ENCODE assay signal across 17 cellular contexts in genomic region chr11:120109531-120109930, GRCh38. TPM values are rescaled to one million over a fixed set of nuclear protein-coding genes. Genes with fewer than 3 reads are reported as not detected.
DNase-seq lines count a peak whose midpoint lies in the region; ATAC-seq and TF ChIP-seq lines count a peak whose summit lies in the region.
"Had no signal": no experiment of that assay in that cellular context is flagged by ENCODE, and none has a peak within 500 bp of the region (broad histone marks: within the 10 kb centered on the region; RNA-seq: fewer than 3 reads in every experiment).

No MANE protein-coding gene starts in this region.

- H3K27me3 Mint-ChIP-seq in activated T-cell treated with anti-CD3 and anti-CD28 coated beads, Interleukin-2, amount 50 U/mL, for 4 hours (ENCODE audit: low read depth): peaks cover 13% of the 10 kb centered on the region

- H3K18ac ChIP-seq in trophoblast cell (ENCODE audit: low read length): no peak overlapping the region

- no peak overlapping the region for H2BK5ac ChIP-seq in trophoblast cell (ENCODE audit: low read depth, low read length, poor library complexity)

- no peaks in the 10 kb centered on the region for H3K36me3 Mint-ChIP-seq in activated T-cell treated with anti-CD3 and anti-CD28 coated beads, Interleukin-2, amount 50 U/mL, for 4 hours (ENCODE audit: insufficient read depth)
- H3K36me3 Mint-ChIP-seq: CD14-positive monocyte; CD8-positive, alpha-beta T cell had no signal

- H3K27ac ChIP-seq in WERI-Rb-1: no peak overlapping the region
- H3K27ac ChIP-seq in neural cell (ENCODE audit: low read length): peak overlapping the region; percentile 5
- no peak overlapping the region for H3K27ac ChIP-seq in heart left ventricle
- H3K27ac ChIP-seq in trophoblast cell (ENCODE audit: low read depth, low read length): no peak overlapping the region
- H3K27ac ChIP-seq: 22Rv1, HL-60 had no signal

- no peak for ATAC-seq in heart left ventricle
- no peak for ATAC-seq in GM18517 (IDR thresholded peaks at IDR 0.05; ENCODE audit: unreplicated experiment)
- ATAC-seq in activated T-cell treated with anti-CD3 and anti-CD28 coated beads, Interleukin-2, amount 50 U/mL, for 4 hours: no peak
- ATAC-seq: CD8-positive, alpha-beta T cell had no signal

- H4K91ac ChIP-seq in trophoblast cell (ENCODE audit: low read depth, low read length): no peak overlapping the region

- H3K4ac ChIP-seq in trophoblast cell (ENCODE audit: low read depth, low read length): no peak overlapping the region

- DNase-seq in DMS53 (lab: John Stamatoyannopoulos, UW) (peak; percentile 17), DMS53 treated with DMSO at 0.1 percent for 48 hours (lab: John Stamatoyannopoulos, UW; ENCODE audit: unreplicated experiment) (no peak), WERI-Rb-1 (peak; percentile 70), heart left ventricle (no peak), trophoblast cell (no peak)
- DNase-seq in activated T-cell treated with anti-CD3 and anti-CD28 coated beads, Interleukin-2, amount 50 U/mL, for 4 hours: no peak
- DNase-seq: CD8-positive, alpha-beta T cell; COR-L47; DMS79; HCEC 1CT; HFFc6 had no signal

- H2BK12ac ChIP-seq in trophoblast cell (ENCODE audit: low read length): no peak overlapping the region

- H3K27me3 ChIP-seq in WERI-Rb-1 (ENCODE audit: insufficient read depth, low read depth, severe bottlenecking) (no peaks in the 10 kb centered on the region), neural cell (ENCODE audit: insufficient read depth, low read depth, low read length) (no peaks in the 10 kb centered on the region), heart left ventricle (peaks cover 0 to 14% (median 0%) of the 10 kb centered on the region in 9 donors), trophoblast cell (ENCODE audit: insufficient read depth, low read length) (no peaks in the 10 kb centered on the region)

- no peak overlapping the region for H2AK5ac ChIP-seq in trophoblast cell (ENCODE audit: low read length)

- H4K20me1 ChIP-seq in neural cell (ENCODE audit: insufficient read depth): no peaks in the 10 kb centered on the region

- no peaks in the 10 kb centered on the region for H3K9me3 Mint-ChIP-seq in activated T-cell treated with anti-CD3 and anti-CD28 coated beads, Interleukin-2, amount 50 U/mL, for 4 hours
- H3K9me3 Mint-ChIP-seq: CD14-positive monocyte; CD8-positive, alpha-beta T cell; HFFc6 had no signal

- no peaks in the 10 kb centered on the region for H3K9me2 ChIP-seq in neural cell (ENCODE audit: insufficient read depth, low read length)

- H2BK120ac ChIP-seq in trophoblast cell (ENCODE audit: insufficient read depth, low read length, poor library complexity): no peak overlapping the region

- H3K9ac ChIP-seq in neural cell (ENCODE audit: low read length): peak overlapping the region; percentile 0
- no peak overlapping the region for H3K9ac ChIP-seq in trophoblast cell (ENCODE audit: low read length)

- 76 to 87% (median 81%) methylated on average over 5 of the region's 5 CpGs for WGBS in heart left ventricle, 4 donors
- WGBS in trophoblast cell (ENCODE audit: extremely low coverage, insufficient coverage, insufficient read length): no CpG with 5 or more reads among the region's 5 CpGs

- H3K9me3 ChIP-seq in WERI-Rb-1 (ENCODE audit: severe bottlenecking): no peaks in the 10 kb centered on the region
- no peaks in the 10 kb centered on the region for H3K9me3 ChIP-seq in neural cell (ENCODE audit: low read length)
- no peaks in the 10 kb centered on the region for H3K9me3 ChIP-seq in heart left ventricle
- peaks cover 4% of the 10 kb centered on the region for H3K9me3 ChIP-seq in trophoblast cell (ENCODE audit: insufficient read depth, low read depth, low read length)

- no peak overlapping the region for H2AFZ ChIP-seq in neural cell (ENCODE audit: low read depth, low read length)
- H2AFZ ChIP-seq in trophoblast cell (ENCODE audit: insufficient read depth, low read length, poor library complexity): no peak overlapping the region

- no peaks in the 10 kb centered on the region for H3K79me2 ChIP-seq in neural cell (replicated peaks; ENCODE audit: insufficient read depth, low read length)
- no peaks in the 10 kb centered on the region for H3K79me2 ChIP-seq in trophoblast cell (ENCODE audit: control insufficient read depth, insufficient read depth, low read length, poor library complexity)

- H3K79me1 ChIP-seq in trophoblast cell (ENCODE audit: low read length): no peaks in the 10 kb centered on the region

- no peaks in the 10 kb centered on the region for H3K4me1 Mint-ChIP-seq in activated T-cell treated with anti-CD3 and anti-CD28 coated beads, Interleukin-2, amount 50 U/mL, for 4 hours (ENCODE audit: low read depth)

- TF ChIP-seq EP300 in neural cell (conservative IDR thresholded peaks at IDR 0.05; ENCODE audit: poor library complexity, severe bottlenecking): no peak

- H3K36me3 ChIP-seq in WERI-Rb-1 (no peaks in the 10 kb centered on the region), neural cell (ENCODE audit: insufficient read depth, low read length) (no peaks in the 10 kb centered on the region), heart left ventricle (no peaks in the 10 kb centered on the region), trophoblast cell (ENCODE audit: control insufficient read depth in 1 of 2, insufficient read depth in 2 of 2, low read length in 2 of 2) (no peaks in the 10 kb centered on the region)

- no peak overlapping the region for H3K23ac ChIP-seq in trophoblast cell (ENCODE audit: low read length)

- no peaks in the 10 kb centered on the region for H3F3A ChIP-seq in neural cell (ENCODE audit: insufficient read depth, low read length, poor library complexity, severe bottlenecking)

- no peak for TF ChIP-seq CTCF in WERI-Rb-1 (IDR thresholded peaks at IDR 0.05; ENCODE audit: low read depth, low read length)
- no peak for TF ChIP-seq CTCF in neural cell (IDR thresholded peaks at IDR 0.05; ENCODE audit: poor library complexity, severe bottlenecking)
- TF ChIP-seq CTCF in heart left ventricle (IDR thresholded peaks at IDR 0.05): no peak

- no peaks in the 10 kb centered on the region for H3K4me1 ChIP-seq in heart left ventricle
- H3K4me1 ChIP-seq in trophoblast cell (ENCODE audit: control insufficient read depth in 1 of 2, insufficient read depth in 2 of 2, low read length in 2 of 2): no peaks in the 10 kb centered on the region

- H4K8ac ChIP-seq in trophoblast cell (ENCODE audit: low read depth, low read length): no peak overlapping the region

- no peak for TF ChIP-seq POLR2A in heart left ventricle (IDR thresholded peaks at IDR 0.05)

- H4K12ac ChIP-seq in trophoblast cell (ENCODE audit: low read depth, low read length): no peak overlapping the region

- intact Hi-C loops in heart left ventricle (cut with DNase I): loop anchor here (2.0 to 10.0 kb wide), 8 partner anchors 375 to 629 kb away; partner anchors contain the start of gene NECTIN1 (in 5 of the 10)

- no peak overlapping the region for H3K4me3 Mint-ChIP-seq in activated T-cell treated with anti-CD3 and anti-CD28 coated beads, Interleukin-2, amount 50 U/mL, for 4 hours
- H3K4me3 Mint-ChIP-seq: CD14-positive monocyte; CD8-positive, alpha-beta T cell; HFFc6 had no signal

- H3K4me2 ChIP-seq in neural cell (ENCODE audit: low read length) (no peak overlapping the region), trophoblast cell (ENCODE audit: low read length) (no peak overlapping the region)

- TF ChIP-seq RAD21 in neural cell (conservative IDR thresholded peaks at IDR 0.05): no peak

- H3K4me3 ChIP-seq in WERI-Rb-1 (ENCODE audit: low read depth, low read length) (no peak overlapping the region), neural cell (ENCODE audit: low read length) (no peak overlapping the region), heart left ventricle (no peak overlapping the region), trophoblast cell (ENCODE audit: low read depth, low read length) (no peak overlapping the region)

- no peak overlapping the region for H3K14ac ChIP-seq in trophoblast cell (ENCODE audit: low read length)

TF ChIP-seq in neural cell, 6 proteins besides CTCF, POLR2A, EP300 and RAD21:
- TF ChIP-seq POLR2AphosphoS5 (IDR thresholded peaks at IDR 0.05) (no peak), REST (IDR thresholded peaks at IDR 0.05; ENCODE audit: borderline replicate concordance) (no peak), MXI1 (conservative IDR thresholded peaks at IDR 0.05; ENCODE audit: poor library complexity, severe bottlenecking) (no peak), EZH2 (IDR thresholded peaks at IDR 0.05; ENCODE audit: borderline replicate concordance, insufficient read depth, low read length, poor library complexity, severe bottlenecking) (no peak), TAF1 (IDR thresholded peaks at IDR 0.05; ENCODE audit: low read depth) (no peak), SMC3 (conservative IDR thresholded peaks at IDR 0.05; ENCODE audit: poor library complexity) (no peak)

RNA-seq across cellular contexts. Expression of gene TRIM29, which starts 28.4 kb away (rescaled TPM):
- 0.56 and 0.82 TPM in 2 replicates for polyA plus RNA-seq in neural cell
- polyA minus RNA-seq in neural cell: 0.49 and 0.81 TPM in 2 replicates
- total RNA-seq in heart left ventricle: 1 to 10 TPM in 1 of 9 donors, under 1 TPM in 1, not detected in 7; 0.56 to 6.4 TPM
- under 1 TPM in 1 of 2 donors, not detected in 1; 0.14 TPM for polyA plus RNA-seq in heart left ventricle
- not detected for total RNA-seq in activated T-cell treated with anti-CD3 and anti-CD28 coated beads, Interleukin-2, amount 50 U/mL, for 4 hours
- polyA plus RNA-seq in trophoblast cell (2013): 1.1 and 1.3 TPM in 2 replicates
- total RNA-seq: A673; CD8-positive, alpha-beta T cell had no signal
- polyA plus RNA-seq: CD14-positive monocyte had no signal

Comparison
In these comparisons a context has a peak if more than half of its experiments do, and no peak if none do; other contexts are left out.
1. DNase-seq: peak in DMS53 (single experiment) and WERI-Rb-1 (single experiment); none in DMS53 treated with DMSO at 0.1 percent for 48 hours (single experiment), heart left ventricle (0 of 5), activated T-cell treated with anti-CD3 and anti-CD28 coated beads, Interleukin-2, amount 50 U/mL, for 4 hours (single experiment) and trophoblast cell (0 of 2).